In the genomic region with DNA sequence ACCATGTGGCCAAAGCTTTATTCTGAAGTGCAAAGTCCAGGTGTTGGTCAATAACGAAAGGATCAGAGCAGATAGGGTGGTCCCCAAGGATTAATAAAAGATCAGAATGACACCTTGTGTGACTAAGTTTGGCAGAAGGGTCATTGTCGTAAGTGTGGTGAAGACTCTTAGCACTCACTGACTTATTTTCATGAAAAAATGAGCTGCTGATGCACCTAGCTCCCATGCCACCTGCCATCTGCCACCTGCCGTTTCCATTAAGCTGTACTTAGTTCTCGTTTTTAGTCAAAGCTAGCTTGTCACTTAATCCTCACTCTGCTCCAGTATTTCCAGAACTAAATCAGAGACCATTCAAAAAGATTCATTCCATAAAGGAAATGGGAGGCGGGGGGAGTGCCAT, we compare ENCODE assay signal across 27 cellular contexts.
DNase-seq lines count a peak whose midpoint lies in the region; ATAC-seq and TF ChIP-seq lines count a peak whose summit lies in the region.
"Had no signal": no experiment of that assay in that cellular context is flagged by ENCODE, and none has a peak within 500 bp of the region (broad histone marks: within the 10 kb centered on the region; RNA-seq: fewer than 3 reads in every experiment).

No MANE protein-coding gene starts in this region.

- peaks cover 16% of the 10 kb centered on the region for H3K4me1 Mint-ChIP-seq in glutamatergic neuron (ENCODE audit: low read depth, unreplicated experiment)
- H3K4me1 Mint-ChIP-seq in T-cell = peaks cover 0 to 6% (median 2%) of the 10 kb centered on the region in 3 donors

- H3K36me3 ChIP-seq in DND-41 (ENCODE audit: insufficient read depth, low read length) = no peaks in the 10 kb centered on the region
- H3K36me3 ChIP-seq: gastrocnemius medialis, lower lobe of right lung, Peyer's patch, thyroid gland had no signal

- H4K20me1 ChIP-seq in DND-41 (ENCODE audit: insufficient read depth, low read length) = no peaks in the 10 kb centered on the region

- H3K27me3 Mint-ChIP-seq in glutamatergic neuron (ENCODE audit: unreplicated experiment) = peaks cover 2% of the 10 kb centered on the region
- no peaks in the 10 kb centered on the region for H3K27me3 Mint-ChIP-seq in T-cell
- H3K27me3 Mint-ChIP-seq: activated CD4-positive, alpha-beta T cell treated with anti-CD3 and anti-CD28 coated beads for 36 hours; activated naive CD8-positive, alpha-beta T cell; natural killer cell treated with Interleukin-12 subunit alpha and Interleukin-12 subunit beta and Interleukin-15 and Interleukin-18, amount 100 ng/mL, for 72 hours had no signal

- no peak overlapping the region; the same call in 1 of the 2 replicates for H3K4me2 ChIP-seq in DND-41 (ENCODE audit: insufficient read depth, low read length)

- no peaks in the 10 kb centered on the region for H3K27me3 ChIP-seq in DND-41 (ENCODE audit: insufficient read depth, low read length, poor library complexity)
- H3K27me3 ChIP-seq: gastrocnemius medialis, Peyer's patch, thyroid gland had no signal

- ATAC-seq in DND-41 (ENCODE audit: insufficient read depth, low read depth) (no peak), HG03439 (IDR thresholded peaks at IDR 0.05; ENCODE audit: unreplicated experiment) (no peak), T-cell (replicated peaks in 1 of 4) (no peak)
- ATAC-seq: activated CD4-positive, alpha-beta T cell treated with anti-CD3 and anti-CD28 coated beads for 36 hours; activated CD8-positive, alpha-beta T cell treated with anti-CD3 and anti-CD28 coated beads, Interleukin-2, amount 10 ng/mL, durations not matched to agents 7 days and 5 days; gastrocnemius medialis; lower lobe of right lung; natural killer cell treated with Interleukin-12 subunit alpha and Interleukin-12 subunit beta and Interleukin-15 and Interleukin-18, amount 100 ng/mL, for 72 hours; psoas muscle had no signal

- H3K4me3 Mint-ChIP-seq in glutamatergic neuron (ENCODE audit: unreplicated experiment) (no peak overlapping the region), T-cell (no peak overlapping the region)
- H3K4me3 Mint-ChIP-seq: activated CD4-positive, alpha-beta T cell treated with anti-CD3 and anti-CD28 coated beads for 36 hours; activated CD8-positive, alpha-beta T cell treated with anti-CD3 and anti-CD28 coated beads, Interleukin-2, amount 10 ng/mL, durations not matched to agents 7 days and 5 days; activated naive CD8-positive, alpha-beta T cell; natural killer cell treated with Interleukin-12 subunit alpha and Interleukin-12 subunit beta and Interleukin-15 and Interleukin-18, amount 100 ng/mL, for 72 hours had no signal

- H2AFZ ChIP-seq in DND-41 (ENCODE audit: low read depth, low read length) = peak overlapping the region; percentile 71; the same call in 1 of the 2 replicates

- H3K9me3 ChIP-seq in DND-41 (ENCODE audit: insufficient read depth, low read length, severe bottlenecking) = peaks cover 6% of the 10 kb centered on the region
- H3K9me3 ChIP-seq: gastrocnemius medialis, lower lobe of right lung, Peyer's patch, psoas muscle, thyroid gland had no signal

- CTCF ChIA-PET in T-cell (lab: Charles Lee) = no interaction called here

- POLR2A ChIA-PET in T-cell (lab: Charles Lee) = no interaction called here

- H3K36me3 Mint-ChIP-seq in glutamatergic neuron (ENCODE audit: unreplicated experiment) (no peaks in the 10 kb centered on the region), T-cell (no peaks in the 10 kb centered on the region)
- H3K36me3 Mint-ChIP-seq: activated naive CD8-positive, alpha-beta T cell; natural killer cell treated with Interleukin-12 subunit alpha and Interleukin-12 subunit beta and Interleukin-15 and Interleukin-18, amount 100 ng/mL, for 72 hours had no signal

- no peak for TF ChIP-seq CTCF in DND-41 (IDR thresholded peaks at IDR 0.05; ENCODE audit: borderline replicate concordance, extremely low read depth, low read length, poor library complexity, severe bottlenecking)
- TF ChIP-seq CTCF in glutamatergic neuron (IDR thresholded peaks at IDR 0.05; ENCODE audit: partially characterized antibody, unreplicated experiment) = no peak

- no peaks in the 10 kb centered on the region for H3K79me2 ChIP-seq in DND-41 (ENCODE audit: insufficient read depth, low read length)

- DNase-seq in NCI-H2107 treated with DMSO at 0.1 percent for 48 hours (lab: John Stamatoyannopoulos, UW; ENCODE audit: unreplicated experiment) (peak; percentile 67), NCI-H2107 (lab: John Stamatoyannopoulos, UW) (no peak), DND-41 (no peak), NCI-H2171 treated with DMSO at 0.1 percent for 48 hours (lab: John Stamatoyannopoulos, UW) (peak; percentile 86), glutamatergic neuron (peak; percentile 34), HuH-7.5 (ENCODE audit: low spot score) (no peak), T-cell (no peak)
- DNase-seq: activated CD4-positive, alpha-beta T cell treated with anti-CD3 and anti-CD28 coated beads for 36 hours; activated CD8-positive, alpha-beta T cell treated with anti-CD3 and anti-CD28 coated beads, Interleukin-2, amount 10 ng/mL, durations not matched to agents 7 days and 5 days; activated T-cell treated with anti-CD3 and anti-CD28 coated beads for 4 hours; Calu3; gastrocnemius medialis; H7; Karpas-422; lower lobe of right lung; midbrain; NCI-H2029 treated with DMSO at 0.1 percent for 48 hours; NCI-H526 treated with DMSO at 0.1 percent for 48 hours; Peyer's patch; psoas muscle; SIG-M5; stimulated activated CD4-positive, alpha-beta T cell treated with anti-CD3 and anti-CD28 coated beads, Interleukin-2, amount 100 ng/mL, for 48 hours; T-helper 9 cell; thyroid gland had no signal

- peaks cover 28% of the 10 kb centered on the region for H3K4me1 ChIP-seq in DND-41 (ENCODE audit: insufficient read depth, low read length)
- H3K4me1 ChIP-seq: gastrocnemius medialis, lower lobe of right lung, psoas muscle had no signal

- no peak overlapping the region for H3K4me3 ChIP-seq in DND-41 (ENCODE audit: low read depth in 1 of 2, low read length in 2 of 2)
- H3K4me3 ChIP-seq: gastrocnemius medialis, lower lobe of right lung, Peyer's patch, psoas muscle, thyroid gland had no signal

- peak overlapping the region; percentile 90 for H3K27ac ChIP-seq in DND-41 (ENCODE audit: low read length)
- H3K27ac ChIP-seq: gastrocnemius medialis, lower lobe of right lung, Peyer's patch, psoas muscle, thyroid gland had no signal

- H3K9me3 Mint-ChIP-seq in glutamatergic neuron (ENCODE audit: unreplicated experiment) (no peaks in the 10 kb centered on the region), T-cell (peaks cover 0 to 17% (median 7%) of the 10 kb centered on the region in 3 donors)

- H3K27ac Mint-ChIP-seq in glutamatergic neuron (ENCODE audit: unreplicated experiment) (peak overlapping the region; percentile 85), T-cell (no peak overlapping the region)
- H3K27ac Mint-ChIP-seq: activated CD4-positive, alpha-beta T cell treated with anti-CD3 and anti-CD28 coated beads for 36 hours; activated CD8-positive, alpha-beta T cell treated with anti-CD3 and anti-CD28 coated beads, Interleukin-2, amount 10 ng/mL, durations not matched to agents 7 days and 5 days; activated naive CD8-positive, alpha-beta T cell; natural killer cell treated with Interleukin-12 subunit alpha and Interleukin-12 subunit beta and Interleukin-15 and Interleukin-18, amount 100 ng/mL, for 72 hours had no signal

- H3K9ac ChIP-seq in DND-41 (ENCODE audit: low read depth, low read length) = no peak overlapping the region

Comparison
In these comparisons a context has a peak if more than half of its experiments do, and no peak if none do; other contexts are left out.
1. DNase-seq: peak in NCI-H2107 treated with DMSO at 0.1 percent for 48 hours (single experiment), NCI-H2171 treated with DMSO at 0.1 percent for 48 hours (single experiment) and glutamatergic neuron (single experiment); none in NCI-H2107 (single experiment), DND-41 (single experiment), HuH-7.5 (single experiment) and T-cell (0 of 34).